In genomic region chr20:3204124-3204794, GRCh38 we compare ENCODE assay signal across 8 cellular contexts. TPM values are rescaled to one million over a fixed set of nuclear protein-coding genes. Genes with fewer than 3 reads are reported as not detected.
DNase-seq lines count a peak whose midpoint lies in the region; ATAC-seq, FAIRE-seq and TF ChIP-seq lines count a peak whose summit lies in the region.

TSS of gene DDRGK1 (minus strand) at chr20:3204682. CDS start at chr20:3204627, 55 bp downstream.

- peak within 1 kb of the TSS; percentile 74 for H3K4me3 ChIP-seq in BE2C (ENCODE audit: low read depth, low read length)
- H3K4me3 ChIP-seq in right lobe of liver, result peak within 1 kb of the TSS; percentile 87 to 98 (median 97)

- peak; percentile 89 for DNase-seq in BE2C
- DNase-seq in GM19239 (ENCODE audit: insufficient read length, low spot score), result peak; percentile 83
- peak; percentile 96 for DNase-seq in NCI-H748 (lab: John Stamatoyannopoulos, UW; ENCODE audit: unreplicated experiment)
- DNase-seq in activated CD4-positive, alpha-beta T cell treated with anti-CD3 and anti-CD28 coated beads, Interleukin-2, amount 50 U/mL, for 4 hours, result peak; percentile 87 to 89
- DNase-seq in dermis microvascular lymphatic vessel endothelial cell (ENCODE audit: low read depth in 2 of 2), result peak; percentile 46 to 80
- DNase-seq in right lobe of liver, result peak; percentile 84 to 91 (median 88)
- peak; percentile 92 for DNase-seq in stimulated activated CD4-positive, alpha-beta T cell treated with anti-CD3 and anti-CD28 coated beads, Interleukin-4, amount 100 ng/mL, for 24 hours

- peak; percentile 70 for TF ChIP-seq POLR2A in right lobe of liver (IDR thresholded peaks at IDR 0.05)

- intact Hi-C loops in right lobe of liver (cut with DNase I), result no loop called here

- H3K9me3 ChIP-seq in BE2C, result no peaks in the 10 kb centered on the region
- H3K9me3 ChIP-seq in right lobe of liver, result no peaks in the 10 kb centered on the region

- TF ChIP-seq CTCF in BE2C (IDR thresholded peaks at IDR 0.05; ENCODE audit: low read depth, low read length) (no peak), right lobe of liver (IDR thresholded peaks at IDR 0.05) (no peak)

- H3K4me1 ChIP-seq in BE2C, result no peaks in the 10 kb centered on the region
- H3K4me1 ChIP-seq in right lobe of liver, result peaks cover 0 to 5% (median 0%) of the 10 kb centered on the region in 4 donors

- ATAC-seq in HG03442 (IDR thresholded peaks at IDR 0.05; ENCODE audit: unreplicated experiment), result peak; percentile 78
- ATAC-seq in right lobe of liver, result peak; percentile 91 to 95 (median 93)

- peak; percentile 96 for FAIRE-seq in GM19239 (lab: Jason Lieb, UNC)

- peak within 1 kb of the TSS; percentile 74 to 80 (median 78) for H3K27ac ChIP-seq in right lobe of liver

- WGBS in right lobe of liver (ENCODE audit: insufficient coverage, low coverage, low lambda C conversion rate, missing lambda C conversion rate), result 1% methylated on average over 19 of the region's 48 CpGs

- H3K36me3 ChIP-seq in BE2C (peaks cover 18% of the 10 kb centered on the region), right lobe of liver (peaks cover 0 to 10% (median 8%) of the 10 kb centered on the region in 4 donors)

- H3K27me3 ChIP-seq in BE2C (no peaks in the 10 kb centered on the region), right lobe of liver (no peaks in the 10 kb centered on the region)

RNA-seq across cellular contexts. Expression of gene DDRGK1, which starts in this region (rescaled TPM):
- polyA plus RNA-seq in BE2C (2012; ENCODE audit: insufficient read depth, insufficient read length, low read depth), result 116 TPM
- total RNA-seq in dermis microvascular lymphatic vessel endothelial cell, result 21.7 and 30.8 TPM in 2 replicates
- total RNA-seq in right lobe of liver, result 10 to 100 TPM; 55.0 to 76.1 (median 60.1) TPM

Comparison
In these comparisons a context has a peak if more than half of its experiments do, and no peak if none do; other contexts are left out.
1. Peak in every context shown above with its lines: DNase-seq, ATAC-seq, H3K4me3 ChIP-seq and H3K27ac ChIP-seq.